Comparison of ENCODE assay signal across 12 cellular contexts in genomic region chr9:89482056-89482784, GRCh38. TPM values are rescaled to one million over a fixed set of nuclear protein-coding genes. Genes with fewer than 3 reads are reported as not detected.
DNase-seq lines count a peak whose midpoint lies in the region; ATAC-seq and TF ChIP-seq lines count a peak whose summit lies in the region.
"Had no signal": no experiment of that assay in that cellular context is flagged by ENCODE, and none has a peak within 500 bp of the region (broad histone marks: within the 10 kb centered on the region; RNA-seq: fewer than 3 reads in every experiment).

No MANE protein-coding gene starts in this region.

- no peak overlapping the region for H4K8ac ChIP-seq in mesenchymal stem cell (ENCODE audit: low read length)

- H2BK120ac ChIP-seq in mesenchymal stem cell (ENCODE audit: low read depth, low read length): no peak overlapping the region

- peaks cover 50% of the 10 kb centered on the region for H3K36me3 Mint-ChIP-seq in T-helper 1 cell treated with Interleukin-12 subunit alpha and Interleukin-12 subunit beta and Interleukin-4 antibody, amounts not matched to agents 30 μg/mL and 1 μg/mL, for 36 hours (ENCODE audit: low read depth)
- peaks cover 76% of the 10 kb centered on the region for H3K36me3 Mint-ChIP-seq in activated CD8-positive, alpha-beta memory T cell treated with anti-CD3 and anti-CD28 coated beads, Interleukin-2, amount 10 ng/mL, durations not matched to agents 7 days and 5 days
- peaks cover 23% of the 10 kb centered on the region for H3K36me3 Mint-ChIP-seq in endodermal cell (ENCODE audit: low read depth)

- DNase-seq in T-helper 1 cell: no peak
- DNase-seq in activated CD8-positive, alpha-beta memory T cell treated with anti-CD3 and anti-CD28 coated beads, Interleukin-2, amount 10 ng/mL, durations not matched to agents 7 days and 5 days: no peak
- DNase-seq in endodermal cell: no peak
- no peak for DNase-seq in mesenchymal stem cell
- no peak for DNase-seq in NCI-H1436 (lab: John Stamatoyannopoulos, UW)
- DNase-seq in epidermal melanocyte (ENCODE audit: insufficient read length, low spot score): no peak
- DNase-seq: cortex of kidney, DMS153, kidney had no signal

- no peak overlapping the region for H3K23ac ChIP-seq in mesenchymal stem cell (ENCODE audit: low read length in 2 of 2)

- H4K91ac ChIP-seq in mesenchymal stem cell (ENCODE audit: low read length): no peak overlapping the region

- H2BK5ac ChIP-seq in mesenchymal stem cell (ENCODE audit: low read depth, low read length, poor library complexity, severe bottlenecking): no peak overlapping the region

- peak overlapping the region; percentile 91 for H3K27ac Mint-ChIP-seq in T-helper 1 cell treated with Interleukin-12 subunit alpha and Interleukin-12 subunit beta and Interleukin-4 antibody, amounts not matched to agents 30 μg/mL and 1 μg/mL, for 36 hours
- peak overlapping the region; percentile 93 for H3K27ac Mint-ChIP-seq in activated CD8-positive, alpha-beta memory T cell treated with anti-CD3 and anti-CD28 coated beads, Interleukin-2, amount 10 ng/mL, durations not matched to agents 7 days and 5 days
- peak overlapping the region; percentile 54 for H3K27ac Mint-ChIP-seq in endodermal cell

- TF ChIP-seq CTCF in endodermal cell (conservative IDR thresholded peaks at IDR 0.05): no peak

- no peak overlapping the region for H2AFZ ChIP-seq in mesenchymal stem cell (ENCODE audit: low read depth, low read length)

- no peaks in the 10 kb centered on the region for H3K9me3 ChIP-seq in endodermal cell (ENCODE audit: control insufficient read depth, low read length)
- no peaks in the 10 kb centered on the region for H3K9me3 ChIP-seq in skeletal muscle tissue (ENCODE audit: control insufficient read depth in 3 of 3, low read length in 3 of 3)
- peaks cover 5% of the 10 kb centered on the region for H3K9me3 ChIP-seq in mesenchymal stem cell (ENCODE audit: control insufficient read depth, low read length)

- no peak overlapping the region for H3K4me2 ChIP-seq in mesenchymal stem cell (ENCODE audit: low read length, poor library complexity, severe bottlenecking)

- H2BK15ac ChIP-seq in mesenchymal stem cell (ENCODE audit: low read depth, poor library complexity, severe bottlenecking): no peak overlapping the region

- H2BK12ac ChIP-seq in mesenchymal stem cell (ENCODE audit: low read length in 2 of 2): no peak overlapping the region

- no peaks in the 10 kb centered on the region for H3K36me3 ChIP-seq in endodermal cell (ENCODE audit: control insufficient read depth, insufficient read depth, low read length)
- peaks cover 0 to 6% (median 4%) of the 10 kb centered on the region in 3 donors for H3K36me3 ChIP-seq in skeletal muscle tissue (ENCODE audit: control insufficient read depth in 3 of 3, insufficient read depth in 3 of 3, low read length in 3 of 3)
- H3K36me3 ChIP-seq in mesenchymal stem cell (ENCODE audit: control insufficient read depth in 1 of 2, insufficient read depth in 2 of 2, low read depth in 1 of 2, low read length in 2 of 2): peaks cover 0 to 15% of the 10 kb centered on the region in 2 experiments

- 81 to 90% methylated on average over 13 to 14 of the region's 14 CpGs for WGBS in endodermal cell (ENCODE audit: insufficient coverage in 1 of 2, insufficient read length in 1 of 2), 2 experiments
- WGBS in mesenchymal stem cell: 82% methylated on average over 14 of the region's 14 CpGs

- CTCF ChIA-PET in activated CD8-positive, alpha-beta memory T cell treated with anti-CD3 and anti-CD28 coated beads, Interleukin-2, amount 10 ng/mL, durations not matched to agents 7 days and 5 days (lab: Charles Lee): interaction anchor here (1.0 to 5.2 kb wide), 7 partner anchors 8 to 66 kb away, joined by 3 to 37 read pairs (median 4); no protein-coding TSS in a partner anchor

- peaks cover 8% of the 10 kb centered on the region for H3K9me3 Mint-ChIP-seq in T-helper 1 cell treated with Interleukin-12 subunit alpha and Interleukin-12 subunit beta and Interleukin-4 antibody, amounts not matched to agents 30 μg/mL and 1 μg/mL, for 36 hours
- no peaks in the 10 kb centered on the region for H3K9me3 Mint-ChIP-seq in activated CD8-positive, alpha-beta memory T cell treated with anti-CD3 and anti-CD28 coated beads, Interleukin-2, amount 10 ng/mL, durations not matched to agents 7 days and 5 days (ENCODE audit: low read depth)
- H3K9me3 Mint-ChIP-seq in endodermal cell: no peaks in the 10 kb centered on the region

- H3K79me1 ChIP-seq in mesenchymal stem cell (replicated peaks; ENCODE audit: low read length, poor library complexity, severe bottlenecking): peaks cover 28% of the 10 kb centered on the region

- no peak overlapping the region for H3K4ac ChIP-seq in mesenchymal stem cell (ENCODE audit: low read depth in 1 of 2, low read length in 2 of 2)

- peak overlapping the region; percentile 80 for H3K4me3 Mint-ChIP-seq in T-helper 1 cell treated with Interleukin-12 subunit alpha and Interleukin-12 subunit beta and Interleukin-4 antibody, amounts not matched to agents 30 μg/mL and 1 μg/mL, for 36 hours
- peak overlapping the region; percentile 67 for H3K4me3 Mint-ChIP-seq in activated CD8-positive, alpha-beta memory T cell treated with anti-CD3 and anti-CD28 coated beads, Interleukin-2, amount 10 ng/mL, durations not matched to agents 7 days and 5 days
- no peak overlapping the region for H3K4me3 Mint-ChIP-seq in endodermal cell

- H3K9ac ChIP-seq in endodermal cell (ENCODE audit: extremely low read depth, low read length, poor library complexity, severe bottlenecking): no peak overlapping the region
- H3K9ac ChIP-seq in skeletal muscle tissue (ENCODE audit: low read depth in 1 of 3, low read length in 3 of 3): peak overlapping the region; percentile 71 to 86 (median 79)
- no peak overlapping the region for H3K9ac ChIP-seq in mesenchymal stem cell (ENCODE audit: low read length)

- no peak overlapping the region for H2AK5ac ChIP-seq in mesenchymal stem cell (ENCODE audit: low read length, severe bottlenecking)

- H3K27ac ChIP-seq in endodermal cell (ENCODE audit: low read depth, low read length) (peak overlapping the region; percentile 42), skeletal muscle tissue (ENCODE audit: low read depth, low read length) (peak overlapping the region; percentile 76), mesenchymal stem cell (ENCODE audit: low read length, poor library complexity, severe bottlenecking) (no peak overlapping the region)
- H3K27ac ChIP-seq: 22Rv1 had no signal

- no peak overlapping the region for H3K18ac ChIP-seq in mesenchymal stem cell (ENCODE audit: low read depth in 1 of 2, low read length in 2 of 2)

- no peaks in the 10 kb centered on the region for H3K27me3 ChIP-seq in endodermal cell (ENCODE audit: control insufficient read depth, insufficient read depth, low read length, poor library complexity, severe bottlenecking)
- no peaks in the 10 kb centered on the region for H3K27me3 ChIP-seq in skeletal muscle tissue (ENCODE audit: control insufficient read depth in 3 of 3, insufficient read depth in 3 of 3, low read length in 3 of 3)
- H3K27me3 ChIP-seq in mesenchymal stem cell (ENCODE audit: control insufficient read depth in 1 of 2, insufficient read depth in 1 of 2, low read length in 2 of 2): peaks cover 0 to 8% of the 10 kb centered on the region in 2 experiments

- H3K27me3 Mint-ChIP-seq in T-helper 1 cell treated with Interleukin-12 subunit alpha and Interleukin-12 subunit beta and Interleukin-4 antibody, amounts not matched to agents 30 μg/mL and 1 μg/mL, for 36 hours (ENCODE audit: low read depth): no peaks in the 10 kb centered on the region
- H3K27me3 Mint-ChIP-seq in activated CD8-positive, alpha-beta memory T cell treated with anti-CD3 and anti-CD28 coated beads, Interleukin-2, amount 10 ng/mL, durations not matched to agents 7 days and 5 days: no peaks in the 10 kb centered on the region
- H3K27me3 Mint-ChIP-seq in endodermal cell (ENCODE audit: insufficient read depth): no peaks in the 10 kb centered on the region

- H3K4me1 ChIP-seq in endodermal cell (ENCODE audit: control insufficient read depth, insufficient read depth, low read length): no peaks in the 10 kb centered on the region
- peaks cover 64 to 70% (median 69%) of the 10 kb centered on the region in 3 donors for H3K4me1 ChIP-seq in skeletal muscle tissue (ENCODE audit: control insufficient read depth in 3 of 3, insufficient read depth in 3 of 3, low read length in 3 of 3)
- peaks cover 35% of the 10 kb centered on the region for H3K4me1 ChIP-seq in mesenchymal stem cell (ENCODE audit: control insufficient read depth, insufficient read depth, low read depth, low read length)

- no peak for ATAC-seq in activated CD8-positive, alpha-beta memory T cell treated with anti-CD3 and anti-CD28 coated beads, Interleukin-2, amount 10 ng/mL, durations not matched to agents 7 days and 5 days

- H3K14ac ChIP-seq in mesenchymal stem cell (ENCODE audit: low read length in 2 of 2): no peak overlapping the region

- peaks cover 80% of the 10 kb centered on the region for H3K4me1 Mint-ChIP-seq in T-helper 1 cell treated with Interleukin-12 subunit alpha and Interleukin-12 subunit beta and Interleukin-4 antibody, amounts not matched to agents 30 μg/mL and 1 μg/mL, for 36 hours (ENCODE audit: low read depth)
- H3K4me1 Mint-ChIP-seq in activated CD8-positive, alpha-beta memory T cell treated with anti-CD3 and anti-CD28 coated beads, Interleukin-2, amount 10 ng/mL, durations not matched to agents 7 days and 5 days: peaks cover 93% of the 10 kb centered on the region
- H3K4me1 Mint-ChIP-seq in endodermal cell: peaks cover 1% of the 10 kb centered on the region

- H3K4me3 ChIP-seq in endodermal cell (ENCODE audit: low read length): no peak overlapping the region
- H3K4me3 ChIP-seq in skeletal muscle tissue (ENCODE audit: low read length in 3 of 3): peak overlapping the region; percentile 48 to 93 (median 79)
- no peak overlapping the region for H3K4me3 ChIP-seq in mesenchymal stem cell (ENCODE audit: insufficient read depth in 1 of 2, low read depth in 1 of 2, low read length in 2 of 2)

RNA-seq across cellular contexts. Expression of gene SEMA4D, which starts 15.7 kb away (rescaled TPM):
- total RNA-seq in activated CD8-positive, alpha-beta memory T cell treated with anti-CD3 and anti-CD28 coated beads, Interleukin-2, amount 10 ng/mL, durations not matched to agents 7 days and 5 days: 100 to 1,000 TPM; 408 to 525 TPM
- total RNA-seq in endodermal cell (10 to 100 TPM; 42.8 to 51.0 TPM), skeletal muscle tissue (14.6 TPM)
- 19.7 TPM for polyA plus RNA-seq in endodermal cell (2013, experiment 1 of 2)
- polyA plus RNA-seq in endodermal cell (2013, experiment 2 of 2): 18.5 TPM
- polyA plus RNA-seq in mesenchymal stem cell (2013, experiment 1 of 2): 3.2 TPM
- 3.2 TPM for polyA plus RNA-seq in mesenchymal stem cell (2013, experiment 2 of 2)

Comparison
In these comparisons a context has a peak if more than half of its experiments do, and no peak if none do; other contexts are left out.
1. H3K4me3 ChIP-seq: peak in skeletal muscle tissue (3 of 3); none in endodermal cell (single experiment) and mesenchymal stem cell (0 of 2).
2. H3K9ac ChIP-seq: peak in skeletal muscle tissue (3 of 3); none in endodermal cell (single experiment) and mesenchymal stem cell (single experiment).
3. RNA of gene SEMA4D, which starts 15.7 kb away (total RNA-seq): 408 to 525 TPM in activated CD8-positive, alpha-beta memory T cell treated with anti-CD3 and anti-CD28 coated beads, Interleukin-2, amount 10 ng/mL, durations not matched to agents 7 days and 5 days; 42.8 to 51.0 TPM in endodermal cell and 14.6 TPM in skeletal muscle tissue (single experiment); every median in the first group is over 4 times any median in the second.
4. Peak in every context shown above with its lines, with median percentiles within 50 percentile points of each other: H3K27ac Mint-ChIP-seq.